In genomic region chrX:76279007-76279406, GRCh38 we compare ENCODE assay signal across 9 cellular contexts.
A peak's percentile ranks its signal among the peaks of the same experiment; 100 is the strongest.
DNase-seq lines count a peak whose midpoint lies in the region; ATAC-seq and TF ChIP-seq lines count a peak whose summit lies in the region.
"Had no signal": no experiment of that assay in that cellular context is flagged by ENCODE, and none has a peak within 500 bp of the region (broad histone marks: within the 10 kb centered on the region; RNA-seq: fewer than 3 reads in every experiment).

No MANE protein-coding gene starts in this region.

- no peaks in the 10 kb centered on the region for H3K27me3 ChIP-seq in heart left ventricle
- no peaks in the 10 kb centered on the region for H3K27me3 ChIP-seq in right cardiac atrium (ENCODE audit: control insufficient read depth, insufficient read depth)

- ATAC-seq in heart left ventricle (peak in 1 of 4 donors; percentile 57), right cardiac atrium (no peak), HG02885 (IDR thresholded peaks at IDR 0.05; ENCODE audit: poor library complexity, unreplicated experiment) (peak; percentile 85), sciatic nerve (no peak)

- H3K27ac ChIP-seq in heart left ventricle (no peak overlapping the region), right cardiac atrium (ENCODE audit: low read length) (no peak overlapping the region)

- DNase-seq in heart left ventricle (peak in 3 of 5 donors; percentile 10 to 32 (median 21)), right cardiac atrium (no peak), NCI-H82 (lab: John Stamatoyannopoulos, UW) (peak; percentile 93), glomerular visceral epithelial cell (ENCODE audit: extremely low spot score) (peak; percentile 33), sciatic nerve (ENCODE audit: low spot score) (peak; percentile 61), NCI-H128 (lab: John Stamatoyannopoulos, UW; ENCODE audit: unreplicated experiment) (no peak)
- peak; percentile 3 for DNase-seq in activated gamma-delta T cell treated with anti-CD3 and anti-CD28 coated beads, Interleukin-2, amount 50 U/mL, for 16 hours (ENCODE audit: low read depth)
- DNase-seq: left cardiac atrium had no signal

- H3K9me3 ChIP-seq in heart left ventricle (peaks cover 0 to 11% (median 0%) of the 10 kb centered on the region in 12 donors), right cardiac atrium (ENCODE audit: control insufficient read depth, low read length) (no peaks in the 10 kb centered on the region)

- peak; percentile 17 to 64 (median 56) for TF ChIP-seq CTCF in heart left ventricle (IDR thresholded peaks at IDR 0.05)

- H3K4me3 ChIP-seq in heart left ventricle (no peak overlapping the region), right cardiac atrium (ENCODE audit: low read length) (no peak overlapping the region)

- intact Hi-C loops in heart left ventricle (cut with DNase I), result loop anchor here in 8 of 10 donors (2.0 to 10.0 kb wide), 5 partner anchors 173 to 178 kb away; no protein-coding TSS in a partner anchor
- intact Hi-C loops in right cardiac atrium (cut with DNase I), result loop anchor here in 1 of 4 donors (10.0 kb wide), 1 partner anchor 176 kb away; no protein-coding TSS in a partner anchor
- intact Hi-C loops in sciatic nerve (cut with DNase I), result no loop called here

- no peak for TF ChIP-seq POLR2A in heart left ventricle (IDR thresholded peaks at IDR 0.05)

- H3K4me1 ChIP-seq in heart left ventricle, result no peaks in the 10 kb centered on the region
- no peaks in the 10 kb centered on the region for H3K4me1 ChIP-seq in right cardiac atrium (ENCODE audit: control insufficient read depth, insufficient read depth, low read length)

- H3K36me3 ChIP-seq in heart left ventricle, result no peaks in the 10 kb centered on the region

Comparison
In these comparisons a context has a peak if more than half of its experiments do, and no peak if none do; other contexts are left out.
1. DNase-seq: peak in heart left ventricle (3 of 5), NCI-H82 (single experiment), activated gamma-delta T cell treated with anti-CD3 and anti-CD28 coated beads, Interleukin-2, amount 50 U/mL, for 16 hours (single experiment), glomerular visceral epithelial cell (single experiment) and sciatic nerve (single experiment); none in right cardiac atrium (0 of 3) and NCI-H128 (single experiment).